18 cellular contexts compared by ENCODE assay signal in genomic region chr20:3180319-3180718, GRCh38. TPM values are rescaled to one million over a fixed set of nuclear protein-coding genes. Genes with fewer than 3 reads are reported as not detected.
DNase-seq lines count a peak whose midpoint lies in the region; ATAC-seq and TF ChIP-seq lines count a peak whose summit lies in the region.
"Had no signal": no experiment of that assay in that cellular context is flagged by ENCODE, and none has a peak within 500 bp of the region (broad histone marks: within the 10 kb centered on the region; RNA-seq: fewer than 3 reads in every experiment).

No MANE protein-coding gene starts in this region.

- no peaks in the 10 kb centered on the region for H3K9me3 Mint-ChIP-seq in chondrocyte (ENCODE audit: low read depth)
- H3K9me3 Mint-ChIP-seq: CD8-positive, alpha-beta T cell had no signal

- no CpG with 5 or more reads among the region's 4 CpGs for WGBS in trophoblast cell (ENCODE audit: extremely low coverage, insufficient coverage, insufficient read length)

- H3K27ac Mint-ChIP-seq in chondrocyte (ENCODE audit: unreplicated experiment), result no peak overlapping the region
- H3K27ac Mint-ChIP-seq: B cell; CD8-positive, alpha-beta T cell had no signal

- no peak overlapping the region for H3K18ac ChIP-seq in trophoblast cell (ENCODE audit: low read length)

- no peaks in the 10 kb centered on the region for H3K9me3 ChIP-seq in trophoblast cell (ENCODE audit: insufficient read depth, low read depth, low read length)
- H3K9me3 ChIP-seq: BLaER1 treated with 17β-estradiol and CSF1 and Interleukin-3, amounts not matched to agents 10 nM and 100 nM; HAP-1 had no signal

- H3K9ac ChIP-seq in trophoblast cell (ENCODE audit: low read length), result no peak overlapping the region
- H3K9ac ChIP-seq: BLaER1 treated with 17β-estradiol and CSF1 and Interleukin-3, amounts not matched to agents 10 nM and 100 nM; GM23248 had no signal

- no peak overlapping the region for H4K91ac ChIP-seq in trophoblast cell (ENCODE audit: low read depth, low read length)

- H3K23ac ChIP-seq in trophoblast cell (ENCODE audit: low read length), result peak overlapping the region; percentile 7

- no peak overlapping the region for H3K27ac ChIP-seq in trophoblast cell (ENCODE audit: low read depth, low read length)
- H3K27ac ChIP-seq: BLaER1 treated with 17β-estradiol and CSF1 and Interleukin-3, amounts not matched to agents 10 nM and 100 nM; GM23248 had no signal

- no peak overlapping the region for H4K8ac ChIP-seq in trophoblast cell (ENCODE audit: low read depth, low read length)

- H3K27me3 Mint-ChIP-seq in chondrocyte (ENCODE audit: low read depth), result no peaks in the 10 kb centered on the region

- H3K79me2 ChIP-seq in trophoblast cell (ENCODE audit: control insufficient read depth, insufficient read depth, low read length, poor library complexity), result no peaks in the 10 kb centered on the region

- H3K4me1 ChIP-seq in trophoblast cell (ENCODE audit: control insufficient read depth in 1 of 2, insufficient read depth in 2 of 2, low read length in 2 of 2), result no peaks in the 10 kb centered on the region

- H2BK120ac ChIP-seq in trophoblast cell (ENCODE audit: insufficient read depth, low read length, poor library complexity), result no peak overlapping the region

- H3K36me3 ChIP-seq in trophoblast cell (ENCODE audit: control insufficient read depth in 1 of 2, insufficient read depth in 2 of 2, low read length in 2 of 2), result peaks cover 0 to 4% of the 10 kb centered on the region in 2 experiments
- H3K36me3 ChIP-seq: HAP-1 had no signal

- DNase-seq in D341Med (ENCODE audit: low spot score) (peak; percentile 40), NCI-H82 treated with DMSO at 0.1 percent for 48 hours (lab: John Stamatoyannopoulos, UW; ENCODE audit: unreplicated experiment) (peak; percentile 36), chondrocyte (ENCODE audit: low spot score) (peak; percentile 1), trophoblast cell (no peak), nucleus accumbens (lab: John Stamatoyannopoulos, UW) (no peak), omental fat pad (ENCODE audit: low spot score) (no peak)
- no peak for DNase-seq in stimulated activated naive CD8-positive, alpha-beta T cell treated with anti-CD3 and anti-CD28 coated beads, Interleukin-15, Interleukin-2, amounts not matched to agents 100 U/mL and 50 U/mL, for 24 hours
- DNase-seq: 8988T; Calu3; CD8-positive, alpha-beta T cell; DMS 273 treated with DMSO at 0.1 percent for 48 hours; DMS53; DND-41; EL; GM23248 had no signal

- TF ChIP-seq CTCF in chondrocyte (IDR thresholded peaks at IDR 0.05), result no peak
- no peak for TF ChIP-seq CTCF in omental fat pad (IDR thresholded peaks at IDR 0.05)

- no peak for ATAC-seq in omental fat pad (ENCODE audit: low FRiP score)
- no peak for ATAC-seq in stimulated activated naive CD8-positive, alpha-beta T cell treated with anti-CD3 and anti-CD28 coated beads, Interleukin-15, Interleukin-2, amounts not matched to agents 100 U/mL and 50 U/mL, for 24 hours
- ATAC-seq: CD8-positive, alpha-beta T cell had no signal

- no peak overlapping the region for H4K12ac ChIP-seq in trophoblast cell (ENCODE audit: low read depth, low read length)

- peaks cover 10% of the 10 kb centered on the region for H3K4me1 Mint-ChIP-seq in chondrocyte (ENCODE audit: low read depth)
- H3K4me1 Mint-ChIP-seq: B cell had no signal

- no peaks in the 10 kb centered on the region for H3K27me3 ChIP-seq in trophoblast cell (ENCODE audit: insufficient read depth, low read length)

- H3K4me3 ChIP-seq in trophoblast cell (ENCODE audit: low read depth, low read length), result no peak overlapping the region
- H3K4me3 ChIP-seq: BLaER1 treated with 17β-estradiol and CSF1 and Interleukin-3, amounts not matched to agents 10 nM and 100 nM; GM23248; HAP-1 had no signal

- no peaks in the 10 kb centered on the region for H3K36me3 Mint-ChIP-seq in chondrocyte (ENCODE audit: low read depth)
- H3K36me3 Mint-ChIP-seq: CD8-positive, alpha-beta T cell had no signal

- no peak overlapping the region for H2AFZ ChIP-seq in trophoblast cell (ENCODE audit: insufficient read depth, low read length, poor library complexity)
- H2AFZ ChIP-seq: GM23248 had no signal

- H3K4me3 Mint-ChIP-seq in chondrocyte (ENCODE audit: unreplicated experiment), result no peak overlapping the region
- H3K4me3 Mint-ChIP-seq: B cell; CD8-positive, alpha-beta T cell had no signal

- no peaks in the 10 kb centered on the region for H3K79me1 ChIP-seq in trophoblast cell (ENCODE audit: low read length)

- H2BK12ac ChIP-seq in trophoblast cell (ENCODE audit: low read length), result no peak overlapping the region

- no peak overlapping the region for H3K4me2 ChIP-seq in trophoblast cell (ENCODE audit: low read length)
- H3K4me2 ChIP-seq: BLaER1 treated with 17β-estradiol and CSF1 and Interleukin-3, amounts not matched to agents 10 nM and 100 nM had no signal

- no peak overlapping the region for H2AK5ac ChIP-seq in trophoblast cell (ENCODE audit: low read length)

- no peak overlapping the region for H3K4ac ChIP-seq in trophoblast cell (ENCODE audit: low read depth, low read length)

- no peak overlapping the region for H3K14ac ChIP-seq in trophoblast cell (ENCODE audit: low read length)

- H2BK5ac ChIP-seq in trophoblast cell (ENCODE audit: low read depth, low read length, poor library complexity), result no peak overlapping the region

RNA-seq across cellular contexts. Expression of gene LZTS3, which starts 7.0 kb away (rescaled TPM):
- total RNA-seq in chondrocyte, result 6.4 to 9.3 TPM (median 8.1 TPM) in 3 replicates
- 5.7 and 6.3 TPM in 2 replicates for polyA plus RNA-seq in trophoblast cell (2013)
- total RNA-seq in omental fat pad, result 1 to 10 TPM; 5.5 to 8.5 (median 8.0) TPM

RNA-seq across cellular contexts. Expression of gene FASTKD5, which starts 20.7 kb away (rescaled TPM):
- 9.8 to 12.3 TPM (median 10.8 TPM) in 3 replicates for total RNA-seq in chondrocyte
- 12.4 and 13.3 TPM in 2 replicates for polyA plus RNA-seq in trophoblast cell (2013)
- total RNA-seq in omental fat pad, result 10 to 100 TPM; 14.9 to 24.6 (median 17.0) TPM

RNA-seq across cellular contexts. Expression of gene UBOX5, which starts 20.7 kb away (rescaled TPM):
- 4.5 to 6.3 TPM (median 5.8 TPM) in 3 replicates for total RNA-seq in chondrocyte
- polyA plus RNA-seq in trophoblast cell (2013), result 3.2 and 3.3 TPM in 2 replicates
- 1 to 10 TPM; 4.6 to 6.4 (median 5.6) TPM for total RNA-seq in omental fat pad

RNA-seq across cellular contexts. Expression of gene DDRGK1, which starts 24.2 kb away (rescaled TPM):
- total RNA-seq in chondrocyte (61.8 to 69.7 TPM (median 62.6 TPM) in 3 replicates), omental fat pad (10 to 100 TPM; 61.5 to 76.5 (median 68.2) TPM)
- polyA plus RNA-seq in trophoblast cell (2013), result 43.7 and 45.6 TPM in 2 replicates

RNA-seq across cellular contexts. Expression of gene ITPA, which starts 29.0 kb away (rescaled TPM):
- total RNA-seq in chondrocyte, result 35.1 to 43.4 TPM (median 41.5 TPM) in 3 replicates
- polyA plus RNA-seq in trophoblast cell (2013), result 39.0 and 40.4 TPM in 2 replicates
- total RNA-seq in omental fat pad, result 10 to 100 TPM; 32.0 to 42.9 (median 35.7) TPM

Comparison
In these comparisons a context has a peak if more than half of its experiments do, and no peak if none do; other contexts are left out.
1. DNase-seq: peak in D341Med (single experiment), NCI-H82 treated with DMSO at 0.1 percent for 48 hours (single experiment) and chondrocyte (single experiment); none in trophoblast cell (0 of 2), nucleus accumbens (0 of 56), omental fat pad (single experiment) and stimulated activated naive CD8-positive, alpha-beta T cell treated with anti-CD3 and anti-CD28 coated beads, Interleukin-15, Interleukin-2, amounts not matched to agents 100 U/mL and 50 U/mL, for 24 hours (single experiment).